12 cellular contexts compared by ENCODE assay signal in the genomic region with DNA sequence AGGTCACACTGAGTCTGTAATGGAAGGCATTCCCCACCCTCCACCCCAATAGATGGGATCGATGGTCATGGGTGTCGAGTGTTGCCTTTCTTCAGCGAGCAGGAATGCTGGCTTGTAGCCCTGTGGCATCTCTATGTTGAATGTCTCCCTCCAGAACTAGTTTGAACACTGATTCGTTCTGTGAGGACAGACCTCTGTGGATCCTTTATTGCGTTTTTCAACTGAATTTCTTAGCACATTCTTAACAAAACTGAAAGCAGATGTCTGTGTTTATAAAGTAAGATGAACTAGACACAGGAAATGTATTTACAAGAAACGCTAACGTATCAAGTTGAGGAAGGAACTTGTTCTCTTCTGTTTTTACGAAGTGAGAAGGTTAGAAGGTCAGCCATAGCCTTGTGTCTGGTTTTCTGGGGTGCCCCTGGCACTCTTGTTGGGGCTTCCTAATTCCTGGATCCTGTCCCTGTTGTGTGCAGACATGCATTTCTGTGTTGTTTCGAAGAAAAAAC. TPM values are rescaled to one million over a fixed set of nuclear protein-coding genes. Genes with fewer than 3 reads are reported as not detected.
DNase-seq lines count a peak whose midpoint lies in the region; ATAC-seq and TF ChIP-seq lines count a peak whose summit lies in the region.
"Had no signal": no experiment of that assay in that cellular context is flagged by ENCODE, and none has a peak within 500 bp of the region (broad histone marks: within the 10 kb centered on the region; RNA-seq: fewer than 3 reads in every experiment).

No MANE protein-coding gene starts in this region.

- no peak for ATAC-seq in GM21528 (IDR thresholded peaks at IDR 0.05; ENCODE audit: low FRiP score, unreplicated experiment)
- no peak for ATAC-seq in HG03469 (IDR thresholded peaks at IDR 0.05; ENCODE audit: unreplicated experiment)
- ATAC-seq: PC-3 had no signal

- H3K27me3 Mint-ChIP-seq in osteocyte (ENCODE audit: unreplicated experiment): peaks cover 22% of the 10 kb centered on the region

- peaks cover 16% of the 10 kb centered on the region for H3K4me1 Mint-ChIP-seq in osteocyte (ENCODE audit: unreplicated experiment)

- TF ChIP-seq CTCF in choroid plexus epithelial cell (conservative IDR thresholded peaks at IDR 0.05; ENCODE audit: low read depth, low read length): no peak
- TF ChIP-seq CTCF in osteocyte (IDR thresholded peaks at IDR 0.05): no peak

- no peaks in the 10 kb centered on the region for H3K9me3 Mint-ChIP-seq in osteocyte (ENCODE audit: unreplicated experiment)

- peak overlapping the region; percentile 28 for H3K4me3 ChIP-seq in choroid plexus epithelial cell (ENCODE audit: low read depth, low read length)
- H3K4me3 ChIP-seq: prostate gland had no signal

- peak overlapping the region; percentile 55 for H3K27ac Mint-ChIP-seq in osteocyte (ENCODE audit: unreplicated experiment)

- H3K36me3 Mint-ChIP-seq in osteocyte (ENCODE audit: unreplicated experiment): no peaks in the 10 kb centered on the region

- DNase-seq in SIG-M5 treated with dmso at 0.1 percent for 504 hours (lab: John Stamatoyannopoulos, UW; ENCODE audit: unreplicated experiment) (peak; percentile 49), SIG-M5 (lab: John Stamatoyannopoulos, UW) (no peak), KG1 (lab: John Stamatoyannopoulos, UW) (peak; percentile 34), choroid plexus epithelial cell (ENCODE audit: low read depth) (peak; percentile 70), osteocyte (ENCODE audit: extremely low spot score, unreplicated experiment) (no peak), COLO829 (ENCODE audit: low spot score) (no peak)
- DNase-seq: dermis blood vessel endothelial cell, NCI-H1105, PC-3 had no signal

- peak overlapping the region; percentile 5 for H3K4me3 Mint-ChIP-seq in osteocyte (ENCODE audit: unreplicated experiment)

RNA-seq across cellular contexts. Expression of a gene that starts 36.8 kb away (rescaled TPM):
- total RNA-seq in osteocyte: 122 and 130 TPM in 2 replicates

Comparison
In these comparisons a context has a peak if more than half of its experiments do, and no peak if none do; other contexts are left out.
1. DNase-seq: peak in SIG-M5 treated with dmso at 0.1 percent for 504 hours (single experiment), KG1 (single experiment) and choroid plexus epithelial cell (single experiment); none in SIG-M5 (single experiment), osteocyte (single experiment) and COLO829 (single experiment).